8 cellular contexts compared by ENCODE assay signal in genomic region chr1:85200870-85201339, GRCh38. TPM values are rescaled to one million over a fixed set of nuclear protein-coding genes. Genes with fewer than 3 reads are reported as not detected.
DNase-seq lines count a peak whose midpoint lies in the region; ATAC-seq, FAIRE-seq and TF ChIP-seq lines count a peak whose summit lies in the region.

Gene SYDE2, minus strand, starts transcription at chr1:85201016. Its CDS starts 20 bp downstream, at chr1:85200996.

- H3K27ac ChIP-seq in VCaP (peak within 1 kb of the TSS; percentile 88), kidney (ENCODE audit: low read depth in 2 of 2, low read length in 2 of 2) (peak within 1 kb of the TSS; percentile 94 to 96)

- H3K36me3 ChIP-seq in bronchial epithelial cell (ENCODE audit: control insufficient read depth, insufficient read depth, low read length) (no peaks in the 10 kb centered on the region), kidney (ENCODE audit: control insufficient read depth in 1 of 2, insufficient read depth in 2 of 2, low read length in 2 of 2) (no peaks in the 10 kb centered on the region)

- peaks cover 5 to 7% of the 10 kb centered on the region in 2 donors for H3K4me1 ChIP-seq in kidney (ENCODE audit: control insufficient read depth in 1 of 2, insufficient read depth in 1 of 2, low read depth in 1 of 2, low read length in 2 of 2)

- peak within 1 kb of the TSS; percentile 68 to 87 for H3K9ac ChIP-seq in kidney (ENCODE audit: low read length in 2 of 2)

- no peaks in the 10 kb centered on the region for H3K9me3 ChIP-seq in kidney (ENCODE audit: control insufficient read depth in 1 of 2, low read length in 2 of 2)

- intact Hi-C loops in kidney (cut with DNase I), result no loop called here

- peak within 1 kb of the TSS; percentile 84 for H3K4me3 ChIP-seq in bronchial epithelial cell (ENCODE audit: low read depth, low read length)
- peak within 1 kb of the TSS; percentile 89 to 96 for H3K4me3 ChIP-seq in kidney (ENCODE audit: low read length in 2 of 2)

- TF ChIP-seq CTCF in VCaP (conservative IDR thresholded peaks at IDR 0.05) (no peak), bronchial epithelial cell (IDR thresholded peaks at IDR 0.05; ENCODE audit: insufficient read depth, low read length, severe bottlenecking) (no peak), kidney (IDR thresholded peaks at IDR 0.05; ENCODE audit: borderline replicate concordance, extremely low read depth, insufficient read depth) (no peak)

- FAIRE-seq in bronchial epithelial cell (lab: Jason Lieb, UNC) (no peak), kidney (lab: Jason Lieb, UNC) (no peak)

- DNase-seq in NCI-H187 (lab: John Stamatoyannopoulos, UW), result peak; percentile 36 to 60
- DNase-seq in bronchial epithelial cell (ENCODE audit: low read depth), result peak; percentile 30
- DNase-seq in kidney, result peak; percentile 94
- peak; percentile 53 to 61 for DNase-seq in stimulated activated CD4-positive, alpha-beta T cell treated with anti-CD3 and anti-CD28 coated beads, Interleukin-15, amount 100 ng/mL, for 1 hour (ENCODE audit: low read depth in 1 of 2, low spot score in 1 of 2)
- DNase-seq in cortex of kidney (lab: John Stamatoyannopoulos, UW), result no peak

- ATAC-seq in GM18498 (IDR thresholded peaks at IDR 0.05; ENCODE audit: unreplicated experiment) (peak; percentile 83), HG02759 (IDR thresholded peaks at IDR 0.05; ENCODE audit: unreplicated experiment) (peak; percentile 86)

- H3K27me3 ChIP-seq in bronchial epithelial cell (ENCODE audit: control insufficient read depth, insufficient read depth, low read length), result no peaks in the 10 kb centered on the region

RNA-seq across cellular contexts. Expression of gene SYDE2, which starts in this region (rescaled TPM):
- total RNA-seq in bronchial epithelial cell (3.2 and 4.7 TPM in 2 replicates), kidney (7.0 TPM)
- 1.3 TPM for polyA plus RNA-seq in kidney (ENCODE audit: insufficient read depth, low read depth, low replicate concordance)
